ENCODE assay signal across 24 cellular contexts in genomic region chr7:19239951-19240350, GRCh38.
"Had no signal": no experiment of that assay in that cellular context is flagged by ENCODE, and none has a peak within 500 bp of the region (broad histone marks: within the 10 kb centered on the region; RNA-seq: fewer than 3 reads in every experiment).

No MANE protein-coding gene starts in this region.

- H3K27ac ChIP-seq: brain microvascular endothelial cell, Peyer's patch had no signal

- H3K9ac ChIP-seq: SK-N-SH had no signal

- H3K4me3 ChIP-seq: Peyer's patch had no signal

- H3K36me3 ChIP-seq: brain microvascular endothelial cell, Peyer's patch had no signal

- H3K9me3 ChIP-seq: Peyer's patch, SK-N-SH had no signal

- DNase-seq: activated CD4-positive, alpha-beta T cell treated with anti-CD3 and anti-CD28 coated beads, Interleukin-2, amount 10 ng/mL, durations not matched to agents 24 days and 14 days; activated CD4-positive, alpha-beta T cell treated with anti-CD3 and anti-CD28 coated beads, Interleukin-2, amount 50 U/mL, for 4 hours; activated CD8-positive, alpha-beta T cell treated with anti-CD3 and anti-CD28 coated beads for 36 hours; activated gamma-delta T cell treated with Interleukin-2 at 50 U/mL for 16 hours; activated naive CD4-positive, alpha-beta T cell treated with anti-CD3 and anti-CD28 coated beads, Interleukin-2, amount 10 ng/mL, durations not matched to agents 7 days and 5 days; activated naive CD8-positive, alpha-beta T cell treated with anti-CD3 and anti-CD28 coated beads, Interleukin-2, amount 50 U/mL, for 24 hours; activated T-cell treated with anti-CD3 and anti-CD28 coated beads, Interleukin-2, amount 50 U/mL, for 24 hours; anterior cingulate cortex; brain microvascular endothelial cell; central memory CD4-positive, alpha-beta T cell; NCI-H1105; NCI-H1417 treated with DMSO at 0.1 percent for 48 hours; NCI-H187 treated with DMSO at 0.1 percent for 48 hours; NCI-H2081 treated with DMSO at 0.1 percent for 48 hours; NCI-H446; NCI-H510A treated with DMSO at 0.1 percent for 48 hours; NCI-H526 treated with DMSO at 0.1 percent for 48 hours; NK-92 treated with Interleukin-12 subunit alpha and Interleukin-12 subunit beta, amount 100 ng/mL, for 24 hours; PC-3; Peyer's patch; RPMI8226; SIG-M5; SK-N-SH had no signal

- ATAC-seq: activated CD8-positive, alpha-beta T cell treated with anti-CD3 and anti-CD28 coated beads for 36 hours; activated naive CD8-positive, alpha-beta T cell treated with anti-CD3 and anti-CD28 coated beads, Interleukin-2, amount 50 U/mL, for 24 hours; PC-3; Right ventricle myocardium inferior had no signal

- H3K27me3 ChIP-seq: brain microvascular endothelial cell, Peyer's patch had no signal

- H3K4me1 ChIP-seq: Peyer's patch had no signal
